ENCODE assay signal across 20 cellular contexts in the genomic region with DNA sequence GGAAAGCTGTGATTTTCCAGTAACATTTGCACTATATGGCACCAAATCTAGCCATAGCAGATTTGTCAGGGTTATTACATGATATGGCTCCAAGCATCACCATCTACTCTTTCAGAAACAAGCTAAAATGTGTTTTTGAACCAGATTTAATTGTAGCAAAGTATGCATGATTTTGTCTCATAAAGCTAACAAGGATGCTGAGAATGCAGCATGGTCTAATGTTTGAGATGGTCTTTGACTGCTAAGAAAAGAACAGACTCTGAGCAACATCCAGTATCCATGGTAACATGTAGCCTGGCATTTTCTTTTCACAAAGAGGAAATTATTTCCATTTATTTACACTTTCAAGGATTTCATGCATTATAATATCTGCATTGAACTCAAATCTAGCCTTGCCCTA.
"Had no signal": no experiment of that assay in that cellular context is flagged by ENCODE, and none has a peak within 500 bp of the region (broad histone marks: within the 10 kb centered on the region; RNA-seq: fewer than 3 reads in every experiment).

No MANE protein-coding gene starts in this region.

- H3K4me3 Mint-ChIP-seq: naive thymus-derived CD4-positive, alpha-beta T cell; neural progenitor cell had no signal

- H3K4me1 ChIP-seq: colonic mucosa, neural progenitor cell, pancreas, stomach had no signal

- H3K27me3 ChIP-seq: colonic mucosa, heart left ventricle, neural progenitor cell, pancreas, stomach had no signal

- H3K4me1 Mint-ChIP-seq: naive thymus-derived CD4-positive, alpha-beta T cell had no signal

- H3K27me3 Mint-ChIP-seq: progenitor cell of endocrine pancreas had no signal

- H3K9ac ChIP-seq: neural progenitor cell had no signal

- H3K36me3 Mint-ChIP-seq: naive thymus-derived CD4-positive, alpha-beta T cell had no signal

- H3K4me3 ChIP-seq: colonic mucosa, heart left ventricle, neural progenitor cell, pancreas, stomach had no signal

- H3K9me3 ChIP-seq: colonic mucosa, heart left ventricle, pancreas, stomach had no signal

- H3K36me3 ChIP-seq: colonic mucosa, neural progenitor cell, pancreas, stomach had no signal

- DNase-seq: colonic mucosa; dermis blood vessel endothelial cell; effector CD4-positive, alpha-beta T cell; heart left ventricle; hippocampal formation; kidney glomerular epithelial cell; mammary epithelial cell; naive thymus-derived CD4-positive, alpha-beta T cell; occipital lobe; pancreas; right cardiac atrium; small intestine; stimulated activated CD4-positive, alpha-beta T cell treated with anti-CD3 and anti-CD28 coated beads, Interleukin-12 subunit alpha, Interleukin-12 subunit beta, amount 100 ng/mL, for 4 hours; stimulated activated naive CD4-positive, alpha-beta T cell; stomach; substantia nigra; trophoblast cell had no signal

- H3K27ac Mint-ChIP-seq: naive thymus-derived CD4-positive, alpha-beta T cell; progenitor cell of endocrine pancreas had no signal

- H3K9me3 Mint-ChIP-seq: naive thymus-derived CD4-positive, alpha-beta T cell had no signal

- H3K27ac ChIP-seq: colonic mucosa, heart left ventricle, neural progenitor cell, pancreas, stomach had no signal

- ATAC-seq: heart left ventricle; left lobe of liver; naive thymus-derived CD4-positive, alpha-beta T cell; pancreas; right cardiac atrium had no signal
